12 cellular contexts compared by ENCODE assay signal in the genomic region with DNA sequence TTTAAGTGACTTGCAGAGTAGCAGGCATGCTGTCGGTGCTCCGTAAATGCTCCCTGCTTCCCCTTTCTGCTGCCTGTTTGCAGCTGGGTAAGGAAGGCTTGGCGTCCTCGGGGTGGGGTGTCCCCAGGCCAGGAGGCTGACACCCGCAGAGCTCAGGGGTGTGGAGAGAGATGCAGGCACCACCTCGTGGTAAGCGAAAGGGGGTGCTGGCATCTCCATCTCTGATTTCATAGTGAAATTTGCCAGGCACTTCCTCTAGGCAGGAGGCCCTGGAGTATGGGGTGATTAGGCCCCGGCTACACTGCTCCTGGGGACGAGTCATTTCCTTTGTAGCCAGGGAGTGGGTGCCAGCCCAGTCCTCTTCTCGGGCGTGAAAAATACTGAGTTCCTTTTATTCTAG.
DNase-seq lines count a peak whose midpoint lies in the region; ATAC-seq and TF ChIP-seq lines count a peak whose summit lies in the region.
"Had no signal": no experiment of that assay in that cellular context is flagged by ENCODE, and none has a peak within 500 bp of the region (broad histone marks: within the 10 kb centered on the region; RNA-seq: fewer than 3 reads in every experiment).

No MANE protein-coding gene starts in this region.

- ATAC-seq in HG02759 (IDR thresholded peaks at IDR 0.05; ENCODE audit: unreplicated experiment) = no peak

- no peaks in the 10 kb centered on the region for H3K27me3 ChIP-seq in cardiac muscle cell
- no peaks in the 10 kb centered on the region for H3K27me3 ChIP-seq in right atrium auricular region

- H3K4me3 ChIP-seq in cardiac muscle cell (no peak overlapping the region), right atrium auricular region (no peak overlapping the region), fibroblast of pulmonary artery (replicated peaks; ENCODE audit: low read depth, low read length) (no peak overlapping the region)

- DNase-seq in cardiac muscle cell (ENCODE audit: low read depth in 1 of 2, low spot score in 1 of 2) (peak in 1 of 2 donors; percentile 69), right atrium auricular region (ENCODE audit: low spot score) (no peak), NCI-H446 treated with DMSO at 0.1 percent for 48 hours (lab: John Stamatoyannopoulos, UW) (peak; percentile 43), fibroblast of pulmonary artery (ENCODE audit: low read depth) (peak; percentile 60), iPS-NIHi11 (ENCODE audit: low spot score) (no peak), mesenteric fat pad (ENCODE audit: low spot score) (no peak)
- DNase-seq in stimulated activated CD4-positive, alpha-beta T cell treated with anti-CD3 and anti-CD28 coated beads, Interleukin-12 subunit alpha, Interleukin-12 subunit beta, amount 100 ng/mL, for 4 hours = no peak
- DNase-seq: activated CD8-positive, alpha-beta memory T cell treated with anti-CD3 and anti-CD28 coated beads, Interleukin-2, amount 50 U/mL, for 48 hours; Calu3; mammary epithelial cell; T-helper 1 cell had no signal

- H3K4me1 ChIP-seq in cardiac muscle cell (ENCODE audit: low read depth) (peaks cover 7% of the 10 kb centered on the region), right atrium auricular region (peaks cover 0 to 45% of the 10 kb centered on the region in 2 donors)

- H3K36me3 ChIP-seq in cardiac muscle cell (no peaks in the 10 kb centered on the region), right atrium auricular region (no peaks in the 10 kb centered on the region)

- peak; percentile 43 for TF ChIP-seq CTCF in cardiac muscle cell (IDR thresholded peaks at IDR 0.05; ENCODE audit: low read depth, low read length)
- no peak for TF ChIP-seq CTCF in right atrium auricular region (IDR thresholded peaks at IDR 0.05)
- peak; percentile 6 for TF ChIP-seq CTCF in fibroblast of pulmonary artery (IDR thresholded peaks at IDR 0.05; ENCODE audit: low read length, missing control alignments)

- H3K9me3 ChIP-seq in cardiac muscle cell (ENCODE audit: low read depth) (no peaks in the 10 kb centered on the region), right atrium auricular region (no peaks in the 10 kb centered on the region)

- H3K27ac ChIP-seq in cardiac muscle cell (no peak overlapping the region), right atrium auricular region (no peak overlapping the region)

Comparison
In these comparisons a context has a peak if more than half of its experiments do, and no peak if none do; other contexts are left out.
1. CTCF ChIP-seq: peak in cardiac muscle cell (single experiment) and fibroblast of pulmonary artery (single experiment); none in right atrium auricular region (0 of 2).
2. DNase-seq: peak in NCI-H446 treated with DMSO at 0.1 percent for 48 hours (single experiment) and fibroblast of pulmonary artery (single experiment); none in right atrium auricular region (single experiment), iPS-NIHi11 (single experiment), mesenteric fat pad (single experiment) and stimulated activated CD4-positive, alpha-beta T cell treated with anti-CD3 and anti-CD28 coated beads, Interleukin-12 subunit alpha, Interleukin-12 subunit beta, amount 100 ng/mL, for 4 hours (single experiment).